Comparison of ENCODE assay signal across 9 cellular contexts in genomic region chr19:40831502-40832430, GRCh38. TPM values are rescaled to one million over a fixed set of nuclear protein-coding genes. Genes with fewer than 3 reads are reported as not detected.
DNase-seq lines count a peak whose midpoint lies in the region; ATAC-seq and FAIRE-seq lines count a peak whose summit lies in the region.
"Had no signal": no experiment of that assay in that cellular context is flagged by ENCODE, and none has a peak within 500 bp of the region (broad histone marks: within the 10 kb centered on the region; RNA-seq: fewer than 3 reads in every experiment).

No MANE protein-coding gene starts in this region.

- H2AK5ac ChIP-seq in trophoblast cell (ENCODE audit: low read length): no peak overlapping the region

- no peak overlapping the region for H2AFZ ChIP-seq in trophoblast cell (ENCODE audit: insufficient read depth, low read length, poor library complexity)

- peak; percentile 98 for DNase-seq in GF-D8 (lab: John Stamatoyannopoulos, UW)
- peak; percentile 86 for DNase-seq in NCI-H2196 (lab: John Stamatoyannopoulos, UW; ENCODE audit: unreplicated experiment)
- DNase-seq in trophoblast cell: peak; percentile 85 to 92
- DNase-seq in globus pallidus (ENCODE audit: low spot score): no peak
- DNase-seq in NCI-H1694 treated with DMSO at 0.1 percent for 48 hours (lab: John Stamatoyannopoulos, UW): no peak
- no peak for DNase-seq in NCI-H446 treated with DMSO at 0.1 percent for 48 hours (lab: John Stamatoyannopoulos, UW)
- DNase-seq: NK-92 treated with Interleukin-12 subunit alpha and Interleukin-12 subunit beta, amount 100 ng/mL, for 24 hours had no signal

- no peak for ATAC-seq in GM18907 (IDR thresholded peaks at IDR 0.05; ENCODE audit: unreplicated experiment)

- peaks cover 0 to 4% of the 10 kb centered on the region in 2 experiments for H3K36me3 ChIP-seq in trophoblast cell (ENCODE audit: control insufficient read depth in 1 of 2, insufficient read depth in 2 of 2, low read length in 2 of 2)

- H4K12ac ChIP-seq in trophoblast cell (ENCODE audit: low read depth, low read length): no peak overlapping the region

- H3K27me3 ChIP-seq in trophoblast cell (ENCODE audit: insufficient read depth, low read length): no peaks in the 10 kb centered on the region

- no peak overlapping the region for H2BK5ac ChIP-seq in trophoblast cell (ENCODE audit: low read depth, low read length, poor library complexity)

- H3K79me1 ChIP-seq in trophoblast cell (ENCODE audit: low read length): no peaks in the 10 kb centered on the region

- peak; percentile 41 for FAIRE-seq in colon (lab: Jason Lieb, UNC)

- H4K8ac ChIP-seq in trophoblast cell (ENCODE audit: low read depth, low read length): no peak overlapping the region

- H3K4ac ChIP-seq in trophoblast cell (ENCODE audit: low read depth, low read length): no peak overlapping the region

- no peaks in the 10 kb centered on the region for H3K9me3 ChIP-seq in trophoblast cell (ENCODE audit: insufficient read depth, low read depth, low read length)

- peaks cover 0 to 5% of the 10 kb centered on the region in 2 experiments for H3K4me1 ChIP-seq in trophoblast cell (ENCODE audit: control insufficient read depth in 1 of 2, insufficient read depth in 2 of 2, low read length in 2 of 2)

- H3K79me2 ChIP-seq in trophoblast cell (ENCODE audit: control insufficient read depth, insufficient read depth, low read length, poor library complexity): no peaks in the 10 kb centered on the region

- H3K18ac ChIP-seq in trophoblast cell (ENCODE audit: low read length): no peak overlapping the region

- H3K9ac ChIP-seq in trophoblast cell (ENCODE audit: low read length): no peak overlapping the region

- H3K27ac ChIP-seq in trophoblast cell (ENCODE audit: low read depth, low read length): no peak overlapping the region

- no peak overlapping the region for H3K4me3 ChIP-seq in trophoblast cell (ENCODE audit: low read depth, low read length)

- no peak overlapping the region for H2BK120ac ChIP-seq in trophoblast cell (ENCODE audit: insufficient read depth, low read length, poor library complexity)

- H3K23ac ChIP-seq in trophoblast cell (ENCODE audit: low read length): no peak overlapping the region

- H3K4me2 ChIP-seq in trophoblast cell (ENCODE audit: low read length): no peak overlapping the region

- H3K14ac ChIP-seq in trophoblast cell (ENCODE audit: low read length): no peak overlapping the region

- H2BK12ac ChIP-seq in trophoblast cell (ENCODE audit: low read length): no peak overlapping the region

- no CpG with 5 or more reads among the region's 7 CpGs for WGBS in trophoblast cell (ENCODE audit: extremely low coverage, insufficient coverage, insufficient read length)

- no peak overlapping the region for H4K91ac ChIP-seq in trophoblast cell (ENCODE audit: low read depth, low read length)

RNA-seq across cellular contexts. Expression of gene CYP2A6, which starts 18.5 kb away (rescaled TPM):
- polyA plus RNA-seq in trophoblast cell (2013): not detected in 2 replicates

RNA-seq across cellular contexts. Expression of gene EGLN2, which starts 32.8 kb away (rescaled TPM):
- polyA plus RNA-seq in trophoblast cell (2013): 84.0 and 84.3 TPM in 2 replicates

RNA-seq across cellular contexts. Expression of gene CYP2A7, which starts 50.3 kb away (rescaled TPM):
- not detected in 2 replicates for polyA plus RNA-seq in trophoblast cell (2013)

RNA-seq across cellular contexts. Expression of gene RAB4B, which starts 53.7 kb away (rescaled TPM):
- 16.0 and 16.2 TPM in 2 replicates for polyA plus RNA-seq in trophoblast cell (2013)

RNA-seq across cellular contexts. Expression of gene MIA, which starts 56.4 kb away (rescaled TPM):
- 2.0 and 2.1 TPM in 2 replicates for polyA plus RNA-seq in trophoblast cell (2013)

Comparison
In these comparisons a context has a peak if more than half of its experiments do, and no peak if none do; other contexts are left out.
1. DNase-seq: peak in GF-D8 (single experiment), NCI-H2196 (single experiment) and trophoblast cell (2 of 2); none in globus pallidus (single experiment), NCI-H1694 treated with DMSO at 0.1 percent for 48 hours (single experiment) and NCI-H446 treated with DMSO at 0.1 percent for 48 hours (single experiment).